ENCODE assay signal across 34 cellular contexts in genomic region chrX:121405826-121406225, GRCh38.
"Had no signal": no experiment of that assay in that cellular context is flagged by ENCODE, and none has a peak within 500 bp of the region (broad histone marks: within the 10 kb centered on the region; RNA-seq: fewer than 3 reads in every experiment).

No MANE protein-coding gene starts in this region.

- H3K27ac ChIP-seq: adrenal gland, VCaP had no signal

- H3K9me3 Mint-ChIP-seq: activated CD4-positive, alpha-beta memory T cell treated with anti-CD3 and anti-CD28 coated beads for 36 hours; activated CD4-positive, alpha-beta T cell treated with anti-CD3 and anti-CD28 coated beads, Interleukin-2, amount 10 ng/mL, durations not matched to agents 24 days and 14 days; activated CD8-positive, alpha-beta T cell treated with anti-CD3 and anti-CD28 coated beads for 36 hours; activated naive CD4-positive, alpha-beta T cell treated with anti-CD3 and anti-CD28 coated beads for 36 hours; activated naive CD4-positive, alpha-beta T cell treated with anti-CD3 and anti-CD28 coated beads, Interleukin-2, amount 50 U/mL, for 72 hours; activated naive CD8-positive, alpha-beta T cell treated with anti-CD3 and anti-CD28 coated beads for 36 hours; activated T-cell treated with anti-CD3 and anti-CD28 coated beads, Interleukin-2, amount 50 U/mL, for 4 hours; activated T-cell treated with anti-CD3 and anti-CD28 coated beads, Interleukin-2, amount 50 U/mL, for 72 hours; activated T-helper 1 cell treated with anti-CD3 and anti-CD28 coated beads, Interleukin-12 subunit alpha, Interleukin-12 subunit beta, Interleukin-2, Interleukin-4 antibody, amounts not matched to agents 30 ng/mL and 10 ng/mL and 1 ng/mL, durations not matched to agents 14 hours and 24 hours and 36 hours; activated T-helper 17 cell treated with anti-CD3 and anti-CD28 coated beads, Interleukin-2, amount 50 U/mL, for 72 hours; brain; T-helper 1 cell treated with Interleukin-12 subunit alpha and Interleukin-12 subunit beta and Interleukin-4 antibody, amounts not matched to agents 30 μg/mL and 1 μg/mL, for 36 hours; T-helper 2 cell treated with Interferon-gamma antibody and Interleukin-4, amounts not matched to agents 5 μg/mL and 100 μg/mL, for 36 hours had no signal

- H3K36me3 Mint-ChIP-seq: activated CD4-positive, alpha-beta memory T cell treated with anti-CD3 and anti-CD28 coated beads for 36 hours; activated naive CD4-positive, alpha-beta T cell treated with anti-CD3 and anti-CD28 coated beads, Interleukin-2, amount 50 U/mL, for 72 hours; activated naive CD8-positive, alpha-beta T cell treated with anti-CD3 and anti-CD28 coated beads for 36 hours; brain had no signal

- H3K27me3 ChIP-seq: adrenal gland had no signal

- H3K4me1 ChIP-seq: adrenal gland had no signal

- H3K27me3 Mint-ChIP-seq: activated CD4-positive, alpha-beta memory T cell treated with anti-CD3 and anti-CD28 coated beads for 36 hours; activated CD4-positive, alpha-beta T cell treated with anti-CD3 and anti-CD28 coated beads for 36 hours; activated CD4-positive, alpha-beta T cell treated with anti-CD3 and anti-CD28 coated beads, Interleukin-2, amount 10 ng/mL, durations not matched to agents 24 days and 14 days; activated CD8-positive, alpha-beta T cell treated with anti-CD3 and anti-CD28 coated beads for 36 hours; activated naive CD8-positive, alpha-beta T cell treated with anti-CD3 and anti-CD28 coated beads for 36 hours; activated T-helper 17 cell treated with anti-CD3 and anti-CD28 coated beads, Interleukin-2, amount 50 U/mL, for 72 hours; brain had no signal

- H3K4me3 ChIP-seq: adrenal gland had no signal

- H3K27ac Mint-ChIP-seq: activated CD4-positive, alpha-beta memory T cell treated with anti-CD3 and anti-CD28 coated beads for 36 hours; activated CD4-positive, alpha-beta T cell treated with anti-CD3 and anti-CD28 coated beads for 36 hours; activated CD4-positive, alpha-beta T cell treated with anti-CD3 and anti-CD28 coated beads, Interleukin-2, amount 10 ng/mL, durations not matched to agents 24 days and 14 days; activated CD8-positive, alpha-beta T cell treated with anti-CD3 and anti-CD28 coated beads for 36 hours; activated naive CD4-positive, alpha-beta T cell treated with anti-CD3 and anti-CD28 coated beads for 36 hours; activated naive CD4-positive, alpha-beta T cell treated with anti-CD3 and anti-CD28 coated beads, Interleukin-2, amount 50 U/mL, for 72 hours; activated naive CD8-positive, alpha-beta T cell treated with anti-CD3 and anti-CD28 coated beads for 36 hours; activated T-cell treated with anti-CD3 and anti-CD28 coated beads, Interleukin-2, amount 50 U/mL, for 72 hours; activated T-helper 1 cell treated with anti-CD3 and anti-CD28 coated beads, Interleukin-12 subunit alpha, Interleukin-12 subunit beta, Interleukin-2, Interleukin-4 antibody, amounts not matched to agents 30 ng/mL and 10 ng/mL and 1 ng/mL, durations not matched to agents 14 hours and 24 hours and 36 hours; activated T-helper 17 cell treated with anti-CD3 and anti-CD28 coated beads, Interleukin-2, amount 50 U/mL, for 72 hours; brain; T-helper 1 cell treated with Interleukin-12 subunit alpha and Interleukin-12 subunit beta and Interleukin-4 antibody, amounts not matched to agents 30 μg/mL and 1 μg/mL, for 36 hours; T-helper 2 cell treated with Interferon-gamma antibody and Interleukin-4, amounts not matched to agents 5 μg/mL and 100 μg/mL, for 36 hours had no signal

- H3K4me3 Mint-ChIP-seq: activated CD4-positive, alpha-beta memory T cell treated with anti-CD3 and anti-CD28 coated beads for 36 hours; activated CD4-positive, alpha-beta T cell treated with anti-CD3 and anti-CD28 coated beads for 36 hours; activated CD4-positive, alpha-beta T cell treated with anti-CD3 and anti-CD28 coated beads, Interleukin-2, amount 10 ng/mL, durations not matched to agents 24 days and 14 days; activated CD8-positive, alpha-beta T cell treated with anti-CD3 and anti-CD28 coated beads for 36 hours; activated naive CD4-positive, alpha-beta T cell treated with anti-CD3 and anti-CD28 coated beads for 36 hours; activated naive CD8-positive, alpha-beta T cell treated with anti-CD3 and anti-CD28 coated beads for 36 hours; activated T-cell treated with anti-CD3 and anti-CD28 coated beads, Interleukin-2, amount 50 U/mL, for 4 hours; activated T-cell treated with anti-CD3 and anti-CD28 coated beads, Interleukin-2, amount 50 U/mL, for 72 hours; activated T-helper 1 cell treated with anti-CD3 and anti-CD28 coated beads, Interleukin-12 subunit alpha, Interleukin-12 subunit beta, Interleukin-2, Interleukin-4 antibody, amounts not matched to agents 30 ng/mL and 10 ng/mL and 1 ng/mL, durations not matched to agents 14 hours and 24 hours and 36 hours; activated T-helper 17 cell treated with anti-CD3 and anti-CD28 coated beads, Interleukin-2, amount 50 U/mL, for 72 hours; brain; T-helper 1 cell treated with Interleukin-12 subunit alpha and Interleukin-12 subunit beta and Interleukin-4 antibody, amounts not matched to agents 30 μg/mL and 1 μg/mL, for 36 hours; T-helper 2 cell treated with Interferon-gamma antibody and Interleukin-4, amounts not matched to agents 5 μg/mL and 100 μg/mL, for 36 hours had no signal

- H3K9me3 ChIP-seq: adrenal gland had no signal

- H3K4me1 Mint-ChIP-seq: activated CD4-positive, alpha-beta T cell treated with anti-CD3 and anti-CD28 coated beads for 36 hours; activated CD4-positive, alpha-beta T cell treated with anti-CD3 and anti-CD28 coated beads, Interleukin-2, amount 10 ng/mL, durations not matched to agents 24 days and 14 days; activated naive CD8-positive, alpha-beta T cell treated with anti-CD3 and anti-CD28 coated beads for 36 hours; activated T-helper 17 cell treated with anti-CD3 and anti-CD28 coated beads, Interleukin-2, amount 50 U/mL, for 72 hours; brain had no signal

- H3K36me3 ChIP-seq: adrenal gland had no signal

- DNase-seq: activated CD4-positive, alpha-beta memory T cell treated with anti-CD3 and anti-CD28 coated beads for 36 hours; activated CD4-positive, alpha-beta T cell treated with anti-CD3 and anti-CD28 coated beads for 1 hour; activated CD4-positive, alpha-beta T cell treated with anti-CD3 and anti-CD28 coated beads for 36 hours; activated CD4-positive, alpha-beta T cell treated with anti-CD3 and anti-CD28 coated beads, Interleukin-2, amount 10 ng/mL, durations not matched to agents 24 days and 14 days; activated CD4-positive, alpha-beta T cell treated with anti-CD3 and anti-CD28 coated beads, Interleukin-2, amount 50 U/mL, for 1 hour; activated CD4-positive, alpha-beta T cell treated with anti-CD3 and anti-CD28 coated beads, Interleukin-2, amount 50 U/mL, for 4 hours; activated CD4-positive, CD25-positive, alpha-beta regulatory T cell; activated CD8-positive, alpha-beta memory T cell treated with anti-CD3 and anti-CD28 coated beads, Interleukin-2, amount 50 U/mL, for 4 hours; activated CD8-positive, alpha-beta T cell treated with anti-CD3 and anti-CD28 coated beads for 36 hours; activated effector memory CD4-positive, alpha-beta T cell treated with anti-CD3 and anti-CD28 coated beads, Interleukin-2, amount 50 U/mL, for 16 hours; activated gamma-delta T cell treated with Interleukin-2 at 50 U/mL for 16 hours; activated naive CD4-positive, alpha-beta T cell; activated naive CD4-positive, alpha-beta T cell treated with anti-CD3 and anti-CD28 coated beads for 36 hours; activated naive CD4-positive, alpha-beta T cell treated with anti-CD3 and anti-CD28 coated beads, Interleukin-2, amount 50 U/mL, for 16 hours; activated naive CD8-positive, alpha-beta T cell treated with anti-CD3 and anti-CD28 coated beads for 36 hours; activated T-cell treated with anti-CD3 and anti-CD28 coated beads for 4 hours; activated T-cell treated with anti-CD3 and anti-CD28 coated beads, Interleukin-2, amount 50 U/mL, for 1 hour; activated T-cell treated with anti-CD3 and anti-CD28 coated beads, Interleukin-2, amount 50 U/mL, for 4 hours; activated T-cell treated with anti-CD3 and anti-CD28 coated beads, Interleukin-2, amount 50 U/mL, for 72 hours; adrenal gland; amniotic stem cell; aorta; central memory CD4-positive, alpha-beta T cell; SW 1271; T-helper 1 cell; T-helper 2 cell; T-helper 9 cell had no signal
